Comparison of ENCODE assay signal across 14 cellular contexts in genomic region chr18:26963292-26963691, GRCh38.
DNase-seq lines count a peak whose midpoint lies in the region; ATAC-seq and TF ChIP-seq lines count a peak whose summit lies in the region.
"Had no signal": no experiment of that assay in that cellular context is flagged by ENCODE, and none has a peak within 500 bp of the region (broad histone marks: within the 10 kb centered on the region; RNA-seq: fewer than 3 reads in every experiment).

No MANE protein-coding gene starts in this region.

- no peak overlapping the region for H3K27ac ChIP-seq in left lung
- no peak overlapping the region for H3K27ac ChIP-seq in trophoblast cell (ENCODE audit: low read depth, low read length)
- H3K27ac ChIP-seq: HL-60 had no signal

- no peak overlapping the region for H3K4me3 ChIP-seq in NB4 (ENCODE audit: low read depth, low read length)
- H3K4me3 ChIP-seq in left lung, result no peak overlapping the region
- H3K4me3 ChIP-seq in trophoblast cell (ENCODE audit: low read depth, low read length), result no peak overlapping the region

- H2BK5ac ChIP-seq in trophoblast cell (ENCODE audit: low read depth, low read length, poor library complexity), result no peak overlapping the region

- no peak overlapping the region for H4K91ac ChIP-seq in trophoblast cell (ENCODE audit: low read depth, low read length)

- H3K4ac ChIP-seq in trophoblast cell (ENCODE audit: low read depth, low read length), result no peak overlapping the region

- H3K27me3 ChIP-seq in left lung (no peaks in the 10 kb centered on the region), trophoblast cell (ENCODE audit: insufficient read depth, low read length) (no peaks in the 10 kb centered on the region)

- H3K9me3 ChIP-seq in left lung (no peaks in the 10 kb centered on the region), trophoblast cell (ENCODE audit: insufficient read depth, low read depth, low read length) (no peaks in the 10 kb centered on the region)

- H3K4me1 ChIP-seq in left lung, result no peaks in the 10 kb centered on the region
- no peaks in the 10 kb centered on the region for H3K4me1 ChIP-seq in trophoblast cell (ENCODE audit: control insufficient read depth in 1 of 2, insufficient read depth in 2 of 2, low read length in 2 of 2)

- WGBS in trophoblast cell (ENCODE audit: extremely low coverage, insufficient coverage, insufficient read length), result no CpG with 5 or more reads among the region's 3 CpGs

- H3K14ac ChIP-seq in trophoblast cell (ENCODE audit: low read length), result no peak overlapping the region

- H3K9me3 Mint-ChIP-seq in CD14-positive monocyte, result peaks cover 0 to 2% (median 0%) of the 10 kb centered on the region in 7 donors

- H4K8ac ChIP-seq in trophoblast cell (ENCODE audit: low read depth, low read length), result no peak overlapping the region

- H3K23ac ChIP-seq in trophoblast cell (ENCODE audit: low read length), result no peak overlapping the region

- intact Hi-C loops in left lung (cut with DNase I) (no loop called here), CD14-positive monocyte (cut with micrococcal nuclease) (no loop called here)

- H3K4me3 Mint-ChIP-seq in CD14-positive monocyte, result no peak overlapping the region
- H3K4me3 Mint-ChIP-seq: activated CD8-positive, alpha-beta T cell treated with anti-CD3 and anti-CD28 coated beads, Interleukin-2, amount 10 ng/mL, durations not matched to agents 7 days and 5 days; CD8-positive, alpha-beta memory T cell; stimulated activated naive CD8-positive, alpha-beta T cell treated with anti-CD3 and anti-CD28 coated beads, Interleukin-15, Interleukin-2, amounts not matched to agents 100 ng/mL and 50 ng/mL, for 24 hours had no signal

- no peaks in the 10 kb centered on the region for H3K36me3 ChIP-seq in left lung
- H3K36me3 ChIP-seq in trophoblast cell (ENCODE audit: control insufficient read depth in 1 of 2, insufficient read depth in 2 of 2, low read length in 2 of 2), result no peaks in the 10 kb centered on the region

- no peak overlapping the region for H3K9ac ChIP-seq in trophoblast cell (ENCODE audit: low read length)

- no peak overlapping the region for H4K12ac ChIP-seq in trophoblast cell (ENCODE audit: low read depth, low read length)

- no peak overlapping the region for H3K4me2 ChIP-seq in trophoblast cell (ENCODE audit: low read length)

- H3K79me1 ChIP-seq in trophoblast cell (ENCODE audit: low read length), result no peaks in the 10 kb centered on the region

- H3K4me1 Mint-ChIP-seq in CD14-positive monocyte, result no peaks in the 10 kb centered on the region
- H3K4me1 Mint-ChIP-seq: CD8-positive, alpha-beta memory T cell had no signal

- H2AK5ac ChIP-seq in trophoblast cell (ENCODE audit: low read length), result no peak overlapping the region

- H3K27me3 Mint-ChIP-seq in CD14-positive monocyte (ENCODE audit: low read depth in 3 of 3), result peaks cover 0 to 8% (median 2%) of the 10 kb centered on the region in 3 donors
- H3K27me3 Mint-ChIP-seq: stimulated activated naive CD8-positive, alpha-beta T cell treated with anti-CD3 and anti-CD28 coated beads, Interleukin-15, Interleukin-2, amounts not matched to agents 100 ng/mL and 50 ng/mL, for 24 hours had no signal

- no peak overlapping the region for H2BK120ac ChIP-seq in trophoblast cell (ENCODE audit: insufficient read depth, low read length, poor library complexity)

- H3K18ac ChIP-seq in trophoblast cell (ENCODE audit: low read length), result no peak overlapping the region

- peak; percentile 91 for ATAC-seq in left lung
- ATAC-seq: activated CD8-positive, alpha-beta T cell treated with anti-CD3 and anti-CD28 coated beads, Interleukin-2, amount 10 ng/mL, durations not matched to agents 7 days and 5 days had no signal

- TF ChIP-seq CTCF in NB4 (IDR thresholded peaks at IDR 0.05; ENCODE audit: low read depth, low read length) (peak; percentile 19), left lung (IDR thresholded peaks at IDR 0.05) (peak in 1 of 2 donors; percentile 26), CD14-positive monocyte (IDR thresholded peaks at IDR 0.05) (no peak)

- H3K36me3 Mint-ChIP-seq in CD14-positive monocyte, result no peaks in the 10 kb centered on the region
- H3K36me3 Mint-ChIP-seq: CD8-positive, alpha-beta memory T cell had no signal

- H2BK12ac ChIP-seq in trophoblast cell (ENCODE audit: low read length), result no peak overlapping the region

- peak; percentile 0 for DNase-seq in DMS114 treated with DMSO at 0.1 percent for 48 hours (lab: John Stamatoyannopoulos, UW; ENCODE audit: unreplicated experiment)
- peak; percentile 11 for DNase-seq in NB4 (ENCODE audit: low read depth)
- peak; percentile 31 for DNase-seq in astrocyte of the hippocampus (ENCODE audit: low read depth, low spot score)
- DNase-seq in left lung, result no peak
- no peak for DNase-seq in CD14-positive monocyte (ENCODE audit: low spot score)
- DNase-seq in DMS153 treated with DMSO at 0.1 percent for 48 hours (lab: John Stamatoyannopoulos, UW; ENCODE audit: unreplicated experiment), result no peak
- DNase-seq in NCI-H1436 (lab: John Stamatoyannopoulos, UW), result no peak
- no peak for DNase-seq in trophoblast cell
- DNase-seq: activated CD8-positive, alpha-beta T cell treated with anti-CD3 and anti-CD28 coated beads, Interleukin-2, amount 10 ng/mL, durations not matched to agents 7 days and 5 days; CD8-positive, alpha-beta memory T cell; nucleus accumbens; SIG-M5 had no signal

- peak overlapping the region in 1 of 7 donors; percentile 22 for H3K27ac Mint-ChIP-seq in CD14-positive monocyte
- H3K27ac Mint-ChIP-seq: activated CD8-positive, alpha-beta T cell treated with anti-CD3 and anti-CD28 coated beads, Interleukin-2, amount 10 ng/mL, durations not matched to agents 7 days and 5 days; CD8-positive, alpha-beta memory T cell; stimulated activated naive CD8-positive, alpha-beta T cell treated with anti-CD3 and anti-CD28 coated beads, Interleukin-15, Interleukin-2, amounts not matched to agents 100 ng/mL and 50 ng/mL, for 24 hours had no signal

- TF ChIP-seq POLR2A in NB4 (IDR thresholded peaks at IDR 0.05; ENCODE audit: extremely low read depth, insufficient read length), result no peak

- no peaks in the 10 kb centered on the region for H3K79me2 ChIP-seq in trophoblast cell (ENCODE audit: control insufficient read depth, insufficient read depth, low read length, poor library complexity)

- no peak overlapping the region for H2AFZ ChIP-seq in trophoblast cell (ENCODE audit: insufficient read depth, low read length, poor library complexity)

Comparison
In these comparisons a context has a peak if more than half of its experiments do, and no peak if none do; other contexts are left out.
1. DNase-seq: peak in DMS114 treated with DMSO at 0.1 percent for 48 hours (single experiment), NB4 (single experiment) and astrocyte of the hippocampus (single experiment); none in left lung (0 of 2), CD14-positive monocyte (single experiment), DMS153 treated with DMSO at 0.1 percent for 48 hours (single experiment), NCI-H1436 (single experiment) and trophoblast cell (0 of 2).